1 cellular context compared by ENCODE assay signal in genomic region chr9:133869674-133870419, GRCh38.
TF ChIP-seq lines count a peak whose summit lies in the region.

No MANE protein-coding gene starts in this region.

TF ChIP-seq in K562, 482 proteins besides CTCF, POLR2A, EP300 and RAD21 (continued from another document and continues in another):
- TF ChIP-seq REST (CRISPR knock-in tag; IDR thresholded peaks at IDR 0.05; ENCODE audit: low read depth): no peak
- no peak for TF ChIP-seq ZNF318 (IDR thresholded peaks at IDR 0.05; ENCODE audit: borderline replicate concordance in 1 of 2, low read depth in 1 of 2)
- no peak for TF ChIP-seq ZNF717 (CRISPR knock-in tag; IDR thresholded peaks at IDR 0.05)
- TF ChIP-seq ZNF445 (CRISPR knock-in tag; IDR thresholded peaks at IDR 0.05; ENCODE audit: low read depth): no peak
- TF ChIP-seq ZNF589 (CRISPR knock-in tag; IDR thresholded peaks at IDR 0.05; ENCODE audit: low read depth): peak; percentile 85
- TF ChIP-seq HSF4 (CRISPR knock-in tag; IDR thresholded peaks at IDR 0.05; ENCODE audit: borderline replicate concordance): no peak
- no peak for TF ChIP-seq NFYB (IDR thresholded peaks at IDR 0.05; ENCODE audit: extremely low read depth, insufficient read length)
- no peak for TF ChIP-seq HDGF (IDR thresholded peaks at IDR 0.05)
- no peak for TF ChIP-seq TEAD1 (CRISPR knock-in tag; IDR thresholded peaks at IDR 0.05)
- peak; percentile 96 for TF ChIP-seq TEAD4 (IDR thresholded peaks at IDR 0.05; ENCODE audit: low read length)
- TF ChIP-seq TEAD4 (CRISPR knock-in tag; IDR thresholded peaks at IDR 0.05; ENCODE audit: borderline replicate concordance): no peak
- TF ChIP-seq RBM15 (IDR thresholded peaks at IDR 0.05; ENCODE audit: insufficient read depth, low read length): no peak
- TF ChIP-seq CREB5 (CRISPR knock-in tag; IDR thresholded peaks at IDR 0.05): no peak
- TF ChIP-seq ZNF561 (CRISPR knock-in tag; conservative IDR thresholded peaks at IDR 0.05): no peak
- peak; percentile 97 for TF ChIP-seq TAL1 (IDR thresholded peaks at IDR 0.05)
- TF ChIP-seq ZNF609 (CRISPR knock-in tag; IDR thresholded peaks at IDR 0.05; ENCODE audit: borderline replicate concordance): no peak
- no peak for TF ChIP-seq PURB (CRISPR knock-in tag; IDR thresholded peaks at IDR 0.05; ENCODE audit: low read depth)
- TF ChIP-seq RUNX1 (IDR thresholded peaks at IDR 0.05; ENCODE audit: low read depth): 0 out of 2 replicates have a peak, but pooled peaks have one; percentile 29
- TF ChIP-seq MEIS2 (IDR thresholded peaks at IDR 0.05; ENCODE audit: partially characterized antibody): peak; percentile 50
- no peak for TF ChIP-seq ZC3H4 (CRISPR knock-in tag; IDR thresholded peaks at IDR 0.05; ENCODE audit: borderline replicate concordance)
- TF ChIP-seq NR1H2 (CRISPR knock-in tag; IDR thresholded peaks at IDR 0.05): no peak
- no peak for TF ChIP-seq SIX5 (IDR thresholded peaks at IDR 0.05; ENCODE audit: borderline replicate concordance in 1 of 2, insufficient read depth in 1 of 2, low read depth in 1 of 2, low read length in 2 of 2)
- no peak for TF ChIP-seq SAFB2 (IDR thresholded peaks at IDR 0.05; ENCODE audit: borderline replicate concordance, low read depth, low read length, severe bottlenecking)
- TF ChIP-seq U2AF1 (optimal IDR thresholded peaks at IDR 0.05; ENCODE audit: low read depth, low read length): no peak
- peak; percentile 92 for TF ChIP-seq SMAD4 (CRISPR knock-in tag; conservative IDR thresholded peaks at IDR 0.05)
- no peak for TF ChIP-seq HINFP (tag; conservative IDR thresholded peaks at IDR 0.05; ENCODE audit: low read depth)
- no peak for TF ChIP-seq E2F5 (CRISPR knock-in tag; IDR thresholded peaks at IDR 0.05)
- TF ChIP-seq RNF2 (IDR thresholded peaks at IDR 0.05): peak; percentile 53; the same call in 1 of the 2 replicates
- no peak for TF ChIP-seq KLF10 (CRISPR knock-in tag; IDR thresholded peaks at IDR 0.05)
- TF ChIP-seq ZNF274 (IDR thresholded peaks at IDR 0.05; ENCODE audit: borderline replicate concordance, low read depth, low read length): no peak
- no peak for TF ChIP-seq XRCC4 (IDR thresholded peaks at IDR 0.05; ENCODE audit: extremely low read depth, insufficient read depth, insufficient read length)
- TF ChIP-seq ATF6 (CRISPR knock-in tag; IDR thresholded peaks at IDR 0.05): no peak
- no peak for TF ChIP-seq ZFP91 (CRISPR knock-in tag; IDR thresholded peaks at IDR 0.05)
